1 cellular context compared by ENCODE assay signal in genomic region chr1:150302338-150302737, GRCh38.
TF ChIP-seq lines count a peak whose summit lies in the region.

No MANE protein-coding gene starts in this region.

TF ChIP-seq in GM12878, 131 proteins besides CTCF, POLR2A, EP300 and RAD21:
- TF ChIP-seq MEF2B (IDR thresholded peaks at IDR 0.05; ENCODE audit: partially characterized antibody, poor library complexity, severe bottlenecking) (no peak), ATF3 (IDR thresholded peaks at IDR 0.05; ENCODE audit: borderline replicate concordance, extremely low read depth, low read depth, low read length) (no peak), EZH2 (IDR thresholded peaks at IDR 0.05; ENCODE audit: borderline replicate concordance, control insufficient read depth, low read depth, low read length) (no peak), POLR2AphosphoS2 (IDR thresholded peaks at IDR 0.05; ENCODE audit: low read depth, low read length) (no peak), SP1 (IDR thresholded peaks at IDR 0.05; ENCODE audit: low read depth, low read length) (no peak), SIX5 (IDR thresholded peaks at IDR 0.05; ENCODE audit: low read depth, low read length, severe bottlenecking) (no peak), MYB (IDR thresholded peaks at IDR 0.05; ENCODE audit: borderline replicate concordance, low read depth, low read length) (no peak), CBFB (IDR thresholded peaks at IDR 0.05; ENCODE audit: low read depth) (no peak), PAX8 (IDR thresholded peaks at IDR 0.05) (no peak), PBX3 (IDR thresholded peaks at IDR 0.05; ENCODE audit: insufficient replicate concordance, low read depth, low read length) (no peak), LARP7 (IDR thresholded peaks at IDR 0.05) (no peak)
- TF ChIP-seq, protein P1, sequence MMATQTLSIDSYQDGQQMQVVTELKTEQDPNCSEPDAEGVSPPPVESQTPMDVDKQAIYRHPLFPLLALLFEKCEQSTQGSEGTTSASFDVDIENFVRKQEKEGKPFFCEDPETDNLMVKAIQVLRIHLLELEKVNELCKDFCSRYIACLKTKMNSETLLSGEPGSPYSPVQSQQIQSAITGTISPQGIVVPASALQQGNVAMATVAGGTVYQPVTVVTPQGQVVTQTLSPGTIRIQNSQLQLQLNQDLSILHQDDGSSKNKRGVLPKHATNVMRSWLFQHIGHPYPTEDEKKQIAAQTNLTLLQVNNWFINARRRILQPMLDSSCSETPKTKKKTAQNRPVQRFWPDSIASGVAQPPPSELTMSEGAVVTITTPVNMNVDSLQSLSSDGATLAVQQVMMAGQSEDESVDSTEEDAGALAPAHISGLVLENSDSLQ (IDR thresholded peaks at IDR 0.05) = no peak
TF ChIP-seq in GM12878: peak in this region for 0.
